ENCODE assay signal across 24 cellular contexts in genomic region chr5:130002876-130003275, GRCh38.
"Had no signal": no experiment of that assay in that cellular context is flagged by ENCODE, and none has a peak within 500 bp of the region (broad histone marks: within the 10 kb centered on the region; RNA-seq: fewer than 3 reads in every experiment).

No MANE protein-coding gene starts in this region.

- FAIRE-seq: frontal cortex, islet of Langerhans, keratinocyte had no signal

- ATAC-seq: effector memory CD8-positive, alpha-beta T cell; foreskin keratinocyte; gastroesophageal sphincter; left cardiac atrium; left lung; left ventricle myocardium superior; lower lobe of right lung; mucosa of descending colon; naive thymus-derived CD8-positive, alpha-beta T cell had no signal

- DNase-seq: colonic mucosa; cortex of kidney; effector CD8-positive, alpha-beta T cell; effector memory CD8-positive, alpha-beta T cell; foreskin keratinocyte; glutamatergic neuron; head of caudate nucleus; heart right ventricle; hippocampal formation; left cardiac atrium; left lung; left ventricle myocardium superior; lower lobe of right lung; mesenchymal stem cell; mucosa of descending colon; naive B cell; naive thymus-derived CD8-positive, alpha-beta T cell had no signal

- H3K27ac Mint-ChIP-seq: dendritic cell treated with granulocyte-macrophage colony-stimulating factor and Interleukin-4, amounts not matched to agents 40 ng/mL and 50 ng/mL, for 4 days; effector memory CD8-positive, alpha-beta T cell; mesothelial cell of epicardium; naive B cell; naive thymus-derived CD8-positive, alpha-beta T cell had no signal

- H3K27me3 Mint-ChIP-seq: dendritic cell treated with granulocyte-macrophage colony-stimulating factor and Interleukin-4, amounts not matched to agents 40 ng/mL and 50 ng/mL, for 4 days; effector memory CD8-positive, alpha-beta T cell; naive B cell had no signal

- H3K36me3 Mint-ChIP-seq: mesothelial cell of epicardium; naive B cell; naive thymus-derived CD8-positive, alpha-beta T cell had no signal

- H3K36me3 ChIP-seq: colonic mucosa, esophagus muscularis mucosa, gastroesophageal sphincter, heart right ventricle, left lung, lower lobe of right lung had no signal

- H3K4me3 Mint-ChIP-seq: dendritic cell treated with granulocyte-macrophage colony-stimulating factor and Interleukin-4, amounts not matched to agents 40 ng/mL and 50 ng/mL, for 4 days; effector memory CD8-positive, alpha-beta T cell; mesothelial cell of epicardium; naive B cell; naive thymus-derived CD8-positive, alpha-beta T cell had no signal

- H3K4me1 Mint-ChIP-seq: mesothelial cell of epicardium; naive B cell; naive thymus-derived CD8-positive, alpha-beta T cell had no signal

- H3K9me3 Mint-ChIP-seq: mesothelial cell of epicardium had no signal

- H3K4me1 ChIP-seq: colonic mucosa, esophagus muscularis mucosa, foreskin keratinocyte, gastroesophageal sphincter, left lung, lower lobe of right lung had no signal

- H3K27ac ChIP-seq: colonic mucosa, esophagus muscularis mucosa, foreskin keratinocyte, gastroesophageal sphincter, left lung, lower lobe of right lung had no signal

- H3K9me3 ChIP-seq: colonic mucosa, esophagus muscularis mucosa, heart right ventricle, left lung, lower lobe of right lung, mucosa of descending colon had no signal

- H3K27me3 ChIP-seq: colonic mucosa, esophagus muscularis mucosa, foreskin keratinocyte, gastroesophageal sphincter, heart right ventricle, left lung had no signal

- H3K4me3 ChIP-seq: colonic mucosa, esophagus muscularis mucosa, gastroesophageal sphincter, heart right ventricle, left lung, lower lobe of right lung, mucosa of descending colon had no signal
